Comparison of ENCODE assay signal across 1 cellular context in genomic region chr1:154961497-154962237, GRCh38.
A peak's percentile ranks its signal among the peaks of the same experiment; 100 is the strongest.
TF ChIP-seq lines count a peak whose summit lies in the region.

TSS of gene PYGO2 (minus strand) at chr1:154961782. CDS start at chr1:154961576, 206 bp downstream.

TF ChIP-seq in K562, 482 proteins besides CTCF, POLR2A, EP300 and RAD21 (continued from another document and continues in another):
- no peak for TF ChIP-seq MBD1 (CRISPR knock-in tag; IDR thresholded peaks at IDR 0.05)
- peak; percentile 32 to 87; a peak in 2 of 4 replicates for TF ChIP-seq BCLAF1 (IDR thresholded peaks at IDR 0.05; ENCODE audit: borderline replicate concordance in 1 of 2, control insufficient read depth in 1 of 2, low read depth in 2 of 2, low read length in 1 of 2)
- peak; percentile 64 for TF ChIP-seq PHF20 (IDR thresholded peaks at IDR 0.05; ENCODE audit: partially characterized antibody)
- no peak for TF ChIP-seq RFX5 (IDR thresholded peaks at IDR 0.05; ENCODE audit: low read depth, low read length)
- no peak for TF ChIP-seq SFPQ (IDR thresholded peaks at IDR 0.05; ENCODE audit: low read depth, low read length)
- TF ChIP-seq ZNF740 (CRISPR knock-in tag; IDR thresholded peaks at IDR 0.05) = no peak
- TF ChIP-seq ZNF740 (tag; IDR thresholded peaks at IDR 0.05) = peak in 1 of 2 experiments; percentile 19; a peak in 1 of 4 replicates
- TF ChIP-seq GABPB1 (CRISPR knock-in tag; IDR thresholded peaks at IDR 0.05) = peak; percentile 95
- no peak for TF ChIP-seq ZNF224 (CRISPR knock-in tag; IDR thresholded peaks at IDR 0.05)
- TF ChIP-seq U2AF1 (optimal IDR thresholded peaks at IDR 0.05; ENCODE audit: low read depth, low read length) = peak; percentile 51
- TF ChIP-seq ZNF583 (CRISPR knock-in tag; IDR thresholded peaks at IDR 0.05) = no peak
- no peak; the same call in 1 of the 2 replicates for TF ChIP-seq PML (IDR thresholded peaks at IDR 0.05; ENCODE audit: low read length)
- TF ChIP-seq, protein P1, sequence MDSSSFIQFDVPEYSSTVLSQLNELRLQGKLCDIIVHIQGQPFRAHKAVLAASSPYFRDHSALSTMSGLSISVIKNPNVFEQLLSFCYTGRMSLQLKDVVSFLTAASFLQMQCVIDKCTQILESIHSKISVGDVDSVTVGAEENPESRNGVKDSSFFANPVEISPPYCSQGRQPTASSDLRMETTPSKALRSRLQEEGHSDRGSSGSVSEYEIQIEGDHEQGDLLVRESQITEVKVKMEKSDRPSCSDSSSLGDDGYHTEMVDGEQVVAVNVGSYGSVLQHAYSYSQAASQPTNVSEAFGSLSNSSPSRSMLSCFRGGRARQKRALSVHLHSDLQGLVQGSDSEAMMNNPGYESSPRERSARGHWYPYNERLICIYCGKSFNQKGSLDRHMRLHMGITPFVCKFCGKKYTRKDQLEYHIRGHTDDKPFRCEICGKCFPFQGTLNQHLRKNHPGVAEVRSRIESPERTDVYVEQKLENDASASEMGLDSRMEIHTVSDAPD (CRISPR knock-in tag; IDR thresholded peaks at IDR 0.05) = no peak
- no peak for TF ChIP-seq SNRNP70 (optimal IDR thresholded peaks at IDR 0.05; ENCODE audit: low read depth, low read length)
- TF ChIP-seq NCOA4 (IDR thresholded peaks at IDR 0.05; ENCODE audit: partially characterized antibody) = no peak
- TF ChIP-seq NEUROD1 (IDR thresholded peaks at IDR 0.05; ENCODE audit: borderline replicate concordance, low read depth, low read length, partially characterized antibody) = peak; percentile 20
- TF ChIP-seq ERF (CRISPR knock-in tag; IDR thresholded peaks at IDR 0.05) = peak; percentile 98
- TF ChIP-seq CAMTA2 (CRISPR knock-in tag; conservative IDR thresholded peaks at IDR 0.05) = no peak; the same call in 1 of the 2 replicates
- no peak for TF ChIP-seq ELK3 (CRISPR knock-in tag; IDR thresholded peaks at IDR 0.05)
- TF ChIP-seq ZFP36 (IDR thresholded peaks at IDR 0.05; ENCODE audit: low read depth, low read length, partially characterized antibody) = no peak
- TF ChIP-seq GABPB2 (CRISPR knock-in tag; conservative IDR thresholded peaks at IDR 0.05) = no peak
- TF ChIP-seq PPARD (CRISPR knock-in tag; IDR thresholded peaks at IDR 0.05) = no peak
- peak; percentile 86; the same call in 1 of the 2 replicates for TF ChIP-seq PHF8 (IDR thresholded peaks at IDR 0.05; ENCODE audit: borderline replicate concordance, low read length)
- TF ChIP-seq EZH2 (IDR thresholded peaks at IDR 0.05; ENCODE audit: borderline replicate concordance, low read depth, low read length) = no peak
- TF ChIP-seq ARID2 (IDR thresholded peaks at IDR 0.05) = no peak
- TF ChIP-seq POU5F1 (IDR thresholded peaks at IDR 0.05; ENCODE audit: borderline replicate concordance, low read depth, low read length, partially characterized antibody) = no peak
- no peak for TF ChIP-seq ZNF444 (CRISPR knock-in tag; IDR thresholded peaks at IDR 0.05)
- TF ChIP-seq, protein P2, sequence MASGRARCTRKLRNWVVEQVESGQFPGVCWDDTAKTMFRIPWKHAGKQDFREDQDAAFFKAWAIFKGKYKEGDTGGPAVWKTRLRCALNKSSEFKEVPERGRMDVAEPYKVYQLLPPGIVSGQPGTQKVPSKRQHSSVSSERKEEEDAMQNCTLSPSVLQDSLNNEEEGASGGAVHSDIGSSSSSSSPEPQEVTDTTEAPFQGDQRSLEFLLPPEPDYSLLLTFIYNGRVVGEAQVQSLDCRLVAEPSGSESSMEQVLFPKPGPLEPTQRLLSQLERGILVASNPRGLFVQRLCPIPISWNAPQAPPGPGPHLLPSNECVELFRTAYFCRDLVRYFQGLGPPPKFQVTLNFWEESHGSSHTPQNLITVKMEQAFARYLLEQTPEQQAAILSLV (tag; IDR thresholded peaks at IDR 0.05) = no peak
- TF ChIP-seq ZNF436 (CRISPR knock-in tag; IDR thresholded peaks at IDR 0.05) = no peak
- no peak for TF ChIP-seq POLR3A (IDR thresholded peaks at IDR 0.05; ENCODE audit: borderline replicate concordance, extremely low read depth, insufficient read depth, insufficient read length)
- peak; percentile 54; the same call in 1 of the 2 replicates for TF ChIP-seq NCOR1 (IDR thresholded peaks at IDR 0.05)
- no peak for TF ChIP-seq FOXA1 (IDR thresholded peaks at IDR 0.05; ENCODE audit: borderline replicate concordance)
- no peak for TF ChIP-seq CTCFL (IDR thresholded peaks at IDR 0.05; ENCODE audit: borderline replicate concordance, insufficient read depth, low read depth, low read length, poor library complexity, severe bottlenecking)
- peak; percentile 92 for TF ChIP-seq RBFOX2 (IDR thresholded peaks at IDR 0.05; ENCODE audit: low read depth, low read length)
- TF ChIP-seq EWSR1 (IDR thresholded peaks at IDR 0.05; ENCODE audit: borderline replicate concordance, low read depth, partially characterized antibody) = no peak
- TF ChIP-seq HMG20A (CRISPR knock-in tag; conservative IDR thresholded peaks at IDR 0.05) = no peak
- TF ChIP-seq ZNF75A (CRISPR knock-in tag; IDR thresholded peaks at IDR 0.05) = peak; percentile 23; the same call in 1 of the 2 replicates
- TF ChIP-seq ZNF77 (CRISPR knock-in tag; IDR thresholded peaks at IDR 0.05) = no peak
- no peak for TF ChIP-seq HOMEZ (CRISPR knock-in tag; IDR thresholded peaks at IDR 0.05)
- peak; percentile 76 for TF ChIP-seq BHLHE40 (IDR thresholded peaks at IDR 0.05; ENCODE audit: low read length)
- TF ChIP-seq BCOR (IDR thresholded peaks at IDR 0.05) = no peak
- TF ChIP-seq, protein P3, sequence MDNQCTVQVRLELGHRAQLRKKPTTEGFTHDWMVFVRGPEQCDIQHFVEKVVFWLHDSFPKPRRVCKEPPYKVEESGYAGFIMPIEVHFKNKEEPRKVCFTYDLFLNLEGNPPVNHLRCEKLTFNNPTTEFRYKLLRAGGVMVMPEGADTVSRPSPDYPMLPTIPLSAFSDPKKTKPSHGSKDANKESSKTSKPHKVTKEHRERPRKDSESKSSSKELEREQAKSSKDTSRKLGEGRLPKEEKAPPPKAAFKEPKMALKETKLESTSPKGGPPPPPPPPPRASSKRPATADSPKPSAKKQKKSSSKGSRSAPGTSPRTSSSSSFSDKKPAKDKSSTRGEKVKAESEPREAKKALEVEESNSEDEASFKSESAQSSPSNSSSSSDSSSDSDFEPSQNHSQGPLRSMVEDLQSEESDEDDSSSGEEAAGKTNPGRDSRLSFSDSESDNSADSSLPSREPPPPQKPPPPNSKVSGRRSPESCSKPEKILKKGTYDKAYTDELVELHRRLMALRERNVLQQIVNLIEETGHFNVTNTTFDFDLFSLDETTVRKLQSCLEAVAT (IDR thresholded peaks at IDR 0.05) = 0 out of 4 replicates have a peak, but pooled peaks of 1 of the 2 experiments have one; percentile 16
- TF ChIP-seq SRSF3 (IDR thresholded peaks at IDR 0.05; ENCODE audit: insufficient read depth, low read length) = no peak
- TF ChIP-seq NFE2L1 (tag; IDR thresholded peaks at IDR 0.05; ENCODE audit: borderline replicate concordance, low read depth) = no peak
- TF ChIP-seq ZNF830 (CRISPR knock-in tag; IDR thresholded peaks at IDR 0.05) = 0 out of 2 replicates have a peak, but pooled peaks have one; percentile 53
- TF ChIP-seq, protein P4, sequence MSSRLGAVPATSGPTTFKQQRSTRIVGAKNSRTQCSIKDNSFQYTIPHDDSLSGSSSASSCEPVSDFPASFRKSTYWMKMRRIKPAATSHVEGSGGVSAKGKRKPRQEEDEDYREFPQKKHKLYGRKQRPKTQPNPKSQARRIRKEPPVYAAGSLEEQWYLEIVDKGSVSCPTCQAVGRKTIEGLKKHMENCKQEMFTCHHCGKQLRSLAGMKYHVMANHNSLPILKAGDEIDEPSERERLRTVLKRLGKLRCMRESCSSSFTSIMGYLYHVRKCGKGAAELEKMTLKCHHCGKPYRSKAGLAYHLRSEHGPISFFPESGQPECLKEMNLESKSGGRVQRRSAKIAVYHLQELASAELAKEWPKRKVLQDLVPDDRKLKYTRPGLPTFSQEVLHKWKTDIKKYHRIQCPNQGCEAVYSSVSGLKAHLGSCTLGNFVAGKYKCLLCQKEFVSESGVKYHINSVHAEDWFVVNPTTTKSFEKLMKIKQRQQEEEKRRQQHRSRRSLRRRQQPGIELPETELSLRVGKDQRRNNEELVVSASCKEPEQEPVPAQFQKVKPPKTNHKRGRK (tag; IDR thresholded peaks at IDR 0.05) = no peak
- no peak for TF ChIP-seq FOXJ3 (CRISPR knock-in tag; IDR thresholded peaks at IDR 0.05)
- TF ChIP-seq CHD1 (IDR thresholded peaks at IDR 0.05; ENCODE audit: low read length) = no peak
